Comparison of ENCODE assay signal across 14 cellular contexts in genomic region chr7:108066486-108066885, GRCh38.
"Had no signal": no experiment of that assay in that cellular context is flagged by ENCODE, and none has a peak within 500 bp of the region (broad histone marks: within the 10 kb centered on the region; RNA-seq: fewer than 3 reads in every experiment).

No MANE protein-coding gene starts in this region.

- H3K36me3 Mint-ChIP-seq: activated naive CD8-positive, alpha-beta T cell treated with anti-CD3 and anti-CD28 coated beads for 36 hours; stimulated activated effector memory CD8-positive, alpha-beta T cell treated with anti-CD3 and anti-CD28 coated beads, Interleukin-12 subunit alpha, Interleukin-12 subunit beta, amount 100 ng/mL, for 72 hours had no signal

- DNase-seq: activated CD4-positive, alpha-beta T cell treated with anti-CD3 and anti-CD28 coated beads, Interleukin-2, amount 50 U/mL, for 4 hours; activated CD4-positive, CD25-positive, alpha-beta regulatory T cell treated with anti-CD3 and anti-CD28 coated beads, Interleukin-2, amount 50 U/mL, for 72 hours; activated effector memory CD4-positive, alpha-beta T cell treated with anti-CD3 and anti-CD28 coated beads, Interleukin-2, amount 50 U/mL, for 16 hours; activated naive CD8-positive, alpha-beta T cell treated with anti-CD3 and anti-CD28 coated beads for 36 hours; activated T-cell treated with anti-CD3 and anti-CD28 coated beads, Interleukin-2, amount 50 U/mL, for 4 hours; brain microvascular endothelial cell; dorsolateral prefrontal cortex; midbrain; tibial artery had no signal

- H3K9me3 ChIP-seq: neutrophil, right atrium auricular region, tibial artery, vagina had no signal

- H2AFZ ChIP-seq: hepatocyte had no signal

- H3K27ac ChIP-seq: brain microvascular endothelial cell, dorsolateral prefrontal cortex, hepatocyte, neutrophil, right atrium auricular region, tibial artery, vagina had no signal

- H3K4me1 ChIP-seq: right atrium auricular region, tibial artery, vagina had no signal

- H3K4me2 ChIP-seq: hepatocyte had no signal

- H3K27me3 ChIP-seq: brain microvascular endothelial cell, dorsolateral prefrontal cortex, hepatocyte, neutrophil, right atrium auricular region, tibial artery, vagina had no signal

- H3K27ac Mint-ChIP-seq: activated naive CD8-positive, alpha-beta T cell treated with anti-CD3 and anti-CD28 coated beads for 36 hours; stimulated activated effector memory CD8-positive, alpha-beta T cell treated with anti-CD3 and anti-CD28 coated beads, Interleukin-12 subunit alpha, Interleukin-12 subunit beta, amount 100 ng/mL, for 72 hours had no signal

- ATAC-seq: activated T-cell treated with anti-CD3 and anti-CD28 coated beads, Interleukin-2, amount 50 U/mL, for 4 hours; stimulated activated effector memory CD8-positive, alpha-beta T cell treated with anti-CD3 and anti-CD28 coated beads, Interleukin-12 subunit alpha, Interleukin-12 subunit beta, amount 100 ng/mL, for 72 hours had no signal

- H3K36me3 ChIP-seq: brain microvascular endothelial cell, neutrophil, right atrium auricular region, tibial artery, vagina had no signal

- H3K9me3 Mint-ChIP-seq: activated naive CD8-positive, alpha-beta T cell treated with anti-CD3 and anti-CD28 coated beads for 36 hours; activated T-cell treated with anti-CD3 and anti-CD28 coated beads, Interleukin-2, amount 50 U/mL, for 4 hours; stimulated activated effector memory CD8-positive, alpha-beta T cell treated with anti-CD3 and anti-CD28 coated beads, Interleukin-12 subunit alpha, Interleukin-12 subunit beta, amount 100 ng/mL, for 72 hours had no signal

- H3K4me1 Mint-ChIP-seq: stimulated activated effector memory CD8-positive, alpha-beta T cell treated with anti-CD3 and anti-CD28 coated beads, Interleukin-12 subunit alpha, Interleukin-12 subunit beta, amount 100 ng/mL, for 72 hours had no signal

- H3K4me3 Mint-ChIP-seq: activated naive CD8-positive, alpha-beta T cell treated with anti-CD3 and anti-CD28 coated beads for 36 hours; activated T-cell treated with anti-CD3 and anti-CD28 coated beads, Interleukin-2, amount 50 U/mL, for 4 hours; stimulated activated effector memory CD8-positive, alpha-beta T cell treated with anti-CD3 and anti-CD28 coated beads, Interleukin-12 subunit alpha, Interleukin-12 subunit beta, amount 100 ng/mL, for 72 hours had no signal

- H3K79me2 ChIP-seq: hepatocyte had no signal

- H3K4me3 ChIP-seq: dorsolateral prefrontal cortex, hepatocyte, right atrium auricular region, tibial artery, vagina had no signal

- H3K27me3 Mint-ChIP-seq: activated naive CD8-positive, alpha-beta T cell treated with anti-CD3 and anti-CD28 coated beads for 36 hours had no signal
